12 cellular contexts compared by ENCODE assay signal in the genomic region with DNA sequence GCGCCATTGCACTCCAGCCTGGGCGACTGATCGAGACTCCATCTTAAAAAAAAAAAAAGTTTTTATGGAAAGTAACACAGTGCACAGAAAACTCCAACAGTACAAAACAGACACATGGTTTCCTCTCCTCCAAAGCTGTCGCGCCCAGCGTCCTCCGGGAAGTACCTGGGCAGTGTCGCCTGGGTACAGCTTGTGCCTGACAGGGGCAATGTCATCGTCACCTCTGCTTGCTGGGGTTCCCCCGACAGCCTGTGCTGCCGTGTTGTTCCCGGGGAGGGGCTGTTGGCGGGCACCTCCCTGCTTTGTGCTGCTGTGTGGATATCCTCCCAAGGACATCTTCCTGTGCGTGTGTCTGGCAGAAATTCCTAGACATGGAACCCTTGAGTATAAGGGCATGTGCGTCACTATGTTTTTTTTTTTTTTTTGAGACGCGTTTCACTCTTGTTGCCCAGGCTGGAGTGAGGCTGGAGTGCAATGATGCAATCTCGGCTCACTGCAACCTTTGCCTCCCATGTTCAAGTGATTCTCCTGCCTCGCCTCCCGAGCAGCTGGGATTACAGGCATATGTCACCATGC. TPM values are rescaled to one million over a fixed set of nuclear protein-coding genes. Genes with fewer than 3 reads are reported as not detected.
DNase-seq lines count a peak whose midpoint lies in the region; TF ChIP-seq lines count a peak whose summit lies in the region.
"Had no signal": no experiment of that assay in that cellular context is flagged by ENCODE, and none has a peak within 500 bp of the region (broad histone marks: within the 10 kb centered on the region; RNA-seq: fewer than 3 reads in every experiment).

No MANE protein-coding gene starts in this region.

- H3K9ac ChIP-seq in BLaER1 = no peak overlapping the region
- H3K9ac ChIP-seq in neuronal stem cell (ENCODE audit: low read depth, low read length, poor library complexity) = no peak overlapping the region

- H3K14ac ChIP-seq in neuronal stem cell (ENCODE audit: low read length) = no peak overlapping the region

- intact Hi-C loops in PC-9 (cut with micrococcal nuclease; ENCODE audit: unreplicated experiment) = no loop called here
- intact Hi-C loops in CD4-positive, alpha-beta memory T cell (cut with micrococcal nuclease) = no loop called here

- no peak for TF ChIP-seq CTCF in PC-9 (conservative IDR thresholded peaks at IDR 0.05)

- H3K4ac ChIP-seq in neuronal stem cell (ENCODE audit: low read length) = no peak overlapping the region

- H3K36me3 Mint-ChIP-seq in CD4-positive, alpha-beta memory T cell = peaks cover 8 to 13% of the 10 kb centered on the region in 2 donors
- H3K36me3 Mint-ChIP-seq: CD14-positive monocyte had no signal

- BruUV-seq in PC-9 (replicated peaks; lab: Mats Ljungman, UMichigan) = no TSS peak

- H3K18ac ChIP-seq in neuronal stem cell (ENCODE audit: low read length) = no peak overlapping the region

- H3K4me3 Mint-ChIP-seq in CD4-positive, alpha-beta memory T cell = no peak overlapping the region
- H3K4me3 Mint-ChIP-seq: activated CD4-positive, alpha-beta T cell treated with anti-CD3 and anti-CD28 coated beads, Interleukin-2, amount 10 ng/mL, durations not matched to agents 7 days and 5 days; nephron progenitor cell had no signal

- H2BK5ac ChIP-seq in neuronal stem cell (ENCODE audit: low read length) = peak overlapping the region; percentile 78

- H3K9me2 ChIP-seq in PC-9 (ENCODE audit: insufficient read depth) = no peaks in the 10 kb centered on the region

- no peak overlapping the region for H2AK5ac ChIP-seq in neuronal stem cell (ENCODE audit: low read depth, low read length)

- no peaks in the 10 kb centered on the region for H3K27me3 ChIP-seq in BLaER1
- H3K27me3 ChIP-seq in PC-9 (ENCODE audit: insufficient read depth, low read depth) = no peaks in the 10 kb centered on the region
- H3K27me3 ChIP-seq in neuronal stem cell (ENCODE audit: control insufficient read depth in 3 of 3, insufficient read depth in 3 of 3, low read depth in 1 of 3, low read length in 3 of 3) = no peaks in the 10 kb centered on the region
- H3K27me3 ChIP-seq in CD4-positive, alpha-beta memory T cell (ENCODE audit: insufficient read depth, low read length) = no peaks in the 10 kb centered on the region

- H3K27ac Mint-ChIP-seq in CD4-positive, alpha-beta memory T cell = no peak overlapping the region
- H3K27ac Mint-ChIP-seq: activated CD4-positive, alpha-beta T cell treated with anti-CD3 and anti-CD28 coated beads, Interleukin-2, amount 10 ng/mL, durations not matched to agents 7 days and 5 days; nephron progenitor cell had no signal

- H3K4me1 ChIP-seq in BLaER1 = peaks cover 68% of the 10 kb centered on the region
- peaks cover 11% of the 10 kb centered on the region for H3K4me1 ChIP-seq in PC-9 (replicated peaks; ENCODE audit: insufficient read depth)
- peaks cover 0 to 6% of the 10 kb centered on the region in 2 donors for H3K4me1 ChIP-seq in neuronal stem cell (ENCODE audit: control insufficient read depth in 2 of 2, insufficient read depth in 1 of 2, low read depth in 1 of 2, low read length in 2 of 2)
- H3K4me1 ChIP-seq in CD4-positive, alpha-beta memory T cell (ENCODE audit: insufficient read depth, low read length) = peaks cover 7% of the 10 kb centered on the region

- H3K27ac ChIP-seq in BLaER1 = peak overlapping the region; percentile 99
- H3K27ac ChIP-seq in PC-9 = peak overlapping the region; percentile 59
- H3K27ac ChIP-seq in neuronal stem cell (replicated peaks; ENCODE audit: low read length) = no peak overlapping the region
- no peak overlapping the region for H3K27ac ChIP-seq in CD4-positive, alpha-beta memory T cell (ENCODE audit: low read depth, low read length)

- H3K23ac ChIP-seq in neuronal stem cell (ENCODE audit: low read depth, low read length, poor library complexity) = no peak overlapping the region

- WGBS in neuronal stem cell (ENCODE audit: extremely low coverage in 2 of 2, insufficient read length in 2 of 2, insufficient replicate concordance in 1 of 2), 2 donors = no CpG with 5 or more reads among the region's 20 CpGs

- DNase-seq in PC-9 (peak; percentile 31 to 72), fibroblast of peridontal ligament (ENCODE audit: extremely low read depth) (peak; percentile 16), neuronal stem cell (ENCODE audit: low spot score) (no peak), NCI-H1436 (lab: John Stamatoyannopoulos, UW) (no peak), GM19240 (ENCODE audit: insufficient read length, low spot score) (no peak)
- DNase-seq in CD4-positive, alpha-beta memory T cell = no peak
- no peak for DNase-seq in stimulated activated CD4-positive, alpha-beta T cell treated with anti-CD3 and anti-CD28 coated beads, Interleukin-12 subunit alpha, Interleukin-12 subunit beta, amount 100 ng/mL, for 4 hours
- DNase-seq: activated CD4-positive, alpha-beta T cell treated with anti-CD3 and anti-CD28 coated beads, Interleukin-2, amount 10 ng/mL, durations not matched to agents 7 days and 5 days; NCI-H1105 treated with DMSO at 0.1 percent for 48 hours; nephron progenitor cell had no signal

- H4K20me1 ChIP-seq in BLaER1 (no peaks in the 10 kb centered on the region), PC-9 (ENCODE audit: insufficient read depth) (no peaks in the 10 kb centered on the region)

- H3K9me3 ChIP-seq in BLaER1 (peaks cover 29% of the 10 kb centered on the region), PC-9 (ENCODE audit: insufficient read depth, low read depth) (peaks cover 21% of the 10 kb centered on the region), neuronal stem cell (replicated peaks in 1 of 2; ENCODE audit: control insufficient read depth in 2 of 2, insufficient read depth in 1 of 2, low read depth in 1 of 2, low read length in 2 of 2) (peaks cover 11 to 19% of the 10 kb centered on the region in 2 donors)
- H3K9me3 ChIP-seq in CD4-positive, alpha-beta memory T cell (ENCODE audit: control insufficient read depth in 1 of 2, low read length in 2 of 2) = peaks cover 0 to 18% of the 10 kb centered on the region in 2 donors

- no peak overlapping the region for H2BK15ac ChIP-seq in neuronal stem cell (ENCODE audit: low read length)

- no peak overlapping the region for H4K91ac ChIP-seq in neuronal stem cell (ENCODE audit: low read depth, low read length, poor library complexity)

- CTCF ChIA-PET in PC-9 (lab: Charles Lee) = interaction anchor here (0.7 kb wide), 1 partner anchor 113 kb away, joined by 8 read pairs; no protein-coding TSS in a partner anchor
- CTCF ChIA-PET in CD4-positive, alpha-beta memory T cell (lab: Charles Lee; ENCODE audit: partially characterized antibody) = no interaction called here

- H3F3A ChIP-seq in PC-9 (ENCODE audit: insufficient read depth, low read depth) = peaks cover 16% of the 10 kb centered on the region

- no peaks in the 10 kb centered on the region for H3K79me2 ChIP-seq in PC-9 (ENCODE audit: low read depth)

- H3K9me3 Mint-ChIP-seq in CD4-positive, alpha-beta memory T cell = peaks cover 0 to 26% (median 17%) of the 10 kb centered on the region in 8 donors

- no peak overlapping the region for H3K4me3 ChIP-seq in BLaER1
- peak overlapping the region; percentile 56; the same call in 1 of the 2 replicates for H3K4me3 ChIP-seq in PC-9
- no peak overlapping the region for H3K4me3 ChIP-seq in neuronal stem cell (ENCODE audit: low read length in 2 of 2)
- no peak overlapping the region for H3K4me3 ChIP-seq in CD4-positive, alpha-beta memory T cell (ENCODE audit: low read length in 2 of 2)

- no peak overlapping the region for H2BK120ac ChIP-seq in neuronal stem cell (ENCODE audit: low read depth, low read length)

- H2AFZ ChIP-seq in PC-9 (peak overlapping the region; percentile 85), neuronal stem cell (ENCODE audit: low read length) (peak overlapping the region; percentile 61)

- no peak overlapping the region for H4K8ac ChIP-seq in neuronal stem cell (ENCODE audit: low read depth, low read length)

- H2BK12ac ChIP-seq in neuronal stem cell (ENCODE audit: low read length) = no peak overlapping the region

- POLR2A ChIA-PET in PC-9 (lab: Charles Lee; ENCODE audit: unreplicated experiment) = no interaction called here
- POLR2A ChIA-PET in CD4-positive, alpha-beta memory T cell (lab: Charles Lee; ENCODE audit: partially characterized antibody) = no interaction called here

- H3K27me3 Mint-ChIP-seq in CD4-positive, alpha-beta memory T cell = peaks cover 2% of the 10 kb centered on the region in 2 donors
- H3K27me3 Mint-ChIP-seq: activated CD4-positive, alpha-beta T cell treated with anti-CD3 and anti-CD28 coated beads, Interleukin-2, amount 10 ng/mL, durations not matched to agents 7 days and 5 days had no signal

- H3K4me2 ChIP-seq in BLaER1 (peak overlapping the region; percentile 90), PC-9 (peak overlapping the region; percentile 87), neuronal stem cell (ENCODE audit: insufficient read depth, low read length, poor library complexity, severe bottlenecking) (no peak overlapping the region)

- no peaks in the 10 kb centered on the region for H3K79me1 ChIP-seq in neuronal stem cell (ENCODE audit: low read depth, low read length)

- peaks cover 26% of the 10 kb centered on the region for H3K36me3 ChIP-seq in BLaER1
- no peaks in the 10 kb centered on the region for H3K36me3 ChIP-seq in PC-9 (ENCODE audit: low read depth)
- no peaks in the 10 kb centered on the region for H3K36me3 ChIP-seq in neuronal stem cell (replicated peaks in 1 of 2; ENCODE audit: control insufficient read depth in 2 of 2, insufficient read depth in 2 of 2, low read length in 2 of 2)
- no peaks in the 10 kb centered on the region for H3K36me3 ChIP-seq in CD4-positive, alpha-beta memory T cell (ENCODE audit: insufficient read depth, low read length)

- H3K4me1 Mint-ChIP-seq in CD4-positive, alpha-beta memory T cell = peaks cover 0 to 5% (median 1%) of the 10 kb centered on the region in 4 donors

RNA-seq across cellular contexts. Expression of a gene that starts 2.4 kb away (rescaled TPM):
- not detected in 2 replicates for total RNA-seq in PC-9 (2021)
- not detected for polyA plus RNA-seq in neuronal stem cell (2013, experiment 1 of 2)
- not detected for polyA plus RNA-seq in neuronal stem cell (2013, experiment 2 of 2)
- total RNA-seq in CD4-positive, alpha-beta memory T cell = not detected
- not detected for polyA plus RNA-seq in CD4-positive, alpha-beta memory T cell
- polyA plus RNA-seq: CD14-positive monocyte had no signal

RNA-seq across cellular contexts. Expression of a gene that starts 57.2 kb away (rescaled TPM):
- total RNA-seq in PC-9 (2021) = 72.6 and 83.8 TPM in 2 replicates
- 25.4 TPM for polyA plus RNA-seq in neuronal stem cell (2013, experiment 1 of 2)
- 25.2 TPM for polyA plus RNA-seq in neuronal stem cell (2013, experiment 2 of 2)
- total RNA-seq in CD4-positive, alpha-beta memory T cell = 10 to 100 TPM; 86.4 to 88.4 TPM
- 1 to 10 TPM; 1.4 to 5.5 TPM for polyA plus RNA-seq in CD4-positive, alpha-beta memory T cell

Comparison
In these comparisons a context has a peak if more than half of its experiments do, and no peak if none do; other contexts are left out.
1. H3K27ac ChIP-seq: peak in BLaER1 (single experiment) and PC-9 (single experiment); none in neuronal stem cell (single experiment) and CD4-positive, alpha-beta memory T cell (single experiment).
2. DNase-seq: peak in PC-9 (2 of 2) and fibroblast of peridontal ligament (single experiment); none in neuronal stem cell (single experiment), CD4-positive, alpha-beta memory T cell (0 of 5), NCI-H1436 (single experiment), stimulated activated CD4-positive, alpha-beta T cell treated with anti-CD3 and anti-CD28 coated beads, Interleukin-12 subunit alpha, Interleukin-12 subunit beta, amount 100 ng/mL, for 4 hours (single experiment) and GM19240 (single experiment).